11 cellular contexts compared by ENCODE assay signal in genomic region chr9:124503713-124504529, GRCh38. TPM values are rescaled to one million over a fixed set of nuclear protein-coding genes. Genes with fewer than 3 reads are reported as not detected.
DNase-seq lines count a peak whose midpoint lies in the region; ATAC-seq and TF ChIP-seq lines count a peak whose summit lies in the region.
"Had no signal": no experiment of that assay in that cellular context is flagged by ENCODE, and none has a peak within 500 bp of the region (broad histone marks: within the 10 kb centered on the region; RNA-seq: fewer than 3 reads in every experiment).

No MANE protein-coding gene starts in this region.

- H3K9ac ChIP-seq in BLaER1 (no peak overlapping the region), GM23248 (no peak overlapping the region)

- WGBS in GM23248 (ENCODE audit: low coverage in 1 of 2, low lambda C conversion rate in 2 of 2, missing lambda C conversion rate in 2 of 2), 2 experiments, result 2 to 4% methylated on average over 46 to 56 of the region's 76 CpGs

- H3K9me3 ChIP-seq in BLaER1 (no peaks in the 10 kb centered on the region; the same call in 1 of the 2 replicates), GM23248 (ENCODE audit: low read depth) (no peaks in the 10 kb centered on the region)
- H3K9me3 ChIP-seq: body of pancreas had no signal

- peak; percentile 32 for DNase-seq in GM23248
- no peak for DNase-seq in nephron progenitor cell
- no peak for DNase-seq in NOMO-1 (lab: John Stamatoyannopoulos, UW; ENCODE audit: unreplicated experiment in 2 of 2)
- DNase-seq: body of pancreas, NCI-H1694 treated with DMSO at 0.1 percent for 48 hours had no signal

- in situ Hi-C loops in GM23248 (cut with MboI), result no loop called here

- H3K79me2 ChIP-seq in GM23248 (ENCODE audit: insufficient read depth), result no peaks in the 10 kb centered on the region

- H3K4me2 ChIP-seq in BLaER1 (peak overlapping the region; percentile 26), GM23248 (ENCODE audit: unreplicated experiment) (no peak overlapping the region)

- no peak for TF ChIP-seq CTCF in brain (conservative IDR thresholded peaks at IDR 0.05)
- TF ChIP-seq CTCF in nephron progenitor cell (IDR thresholded peaks at IDR 0.05), result no peak

- H4K20me1 ChIP-seq in BLaER1 (peaks cover 16% of the 10 kb centered on the region; the same call in 1 of the 2 replicates), GM23248 (ENCODE audit: insufficient read depth) (no peaks in the 10 kb centered on the region)

- no peaks in the 10 kb centered on the region for H3F3A ChIP-seq in GM23248 (ENCODE audit: insufficient read depth)

- ATAC-seq in HG03175 (IDR thresholded peaks at IDR 0.05; ENCODE audit: unreplicated experiment) (no peak), HG03520 (IDR thresholded peaks at IDR 0.05; ENCODE audit: unreplicated experiment) (no peak), GM18870 (IDR thresholded peaks at IDR 0.05; ENCODE audit: unreplicated experiment) (no peak)
- ATAC-seq: body of pancreas had no signal

- H3K27me3 Mint-ChIP-seq in brain (peaks cover 86% of the 10 kb centered on the region), nephron progenitor cell (ENCODE audit: low read depth, poor library complexity) (peaks cover 80% of the 10 kb centered on the region)

- peaks cover 0 to 6% (median 0%) of the 10 kb centered on the region in 5 experiments for H3K9me3 Mint-ChIP-seq in brain
- H3K9me3 Mint-ChIP-seq in nephron progenitor cell, result no peaks in the 10 kb centered on the region

- H3K27me3 ChIP-seq in BLaER1, result peaks cover 66% of the 10 kb centered on the region
- peaks cover 50% of the 10 kb centered on the region for H3K27me3 ChIP-seq in GM23248 (replicated peaks; ENCODE audit: insufficient read depth)

- H3K4me1 Mint-ChIP-seq in brain, result peaks cover 7% of the 10 kb centered on the region
- peaks cover 17% of the 10 kb centered on the region for H3K4me1 Mint-ChIP-seq in nephron progenitor cell

- 0 out of 2 replicates have a peak, but pooled peaks cover 5% of the 10 kb centered on the region for H3K4me1 ChIP-seq in BLaER1
- H3K4me1 ChIP-seq in GM23248 (ENCODE audit: insufficient read depth), result no peaks in the 10 kb centered on the region

- H3K4me3 Mint-ChIP-seq in brain (peak overlapping the region; percentile 76 to 83 (median 81)), nephron progenitor cell (peak overlapping the region; percentile 87)

- H2AFZ ChIP-seq in GM23248, result peak overlapping the region; percentile 1; the same call in 1 of the 2 replicates

- H3K36me3 Mint-ChIP-seq in brain (no peaks in the 10 kb centered on the region), nephron progenitor cell (ENCODE audit: low read depth) (no peaks in the 10 kb centered on the region)

- no peaks in the 10 kb centered on the region for H3K36me3 ChIP-seq in BLaER1
- no peaks in the 10 kb centered on the region for H3K36me3 ChIP-seq in GM23248 (ENCODE audit: low read depth)

- H3K9me2 ChIP-seq in GM23248 (ENCODE audit: insufficient read depth), result no peaks in the 10 kb centered on the region

- H3K27ac Mint-ChIP-seq in brain (peak overlapping the region in 1 of 5 experiments; percentile 35), nephron progenitor cell (no peak overlapping the region)

- H3K4me3 ChIP-seq in BLaER1 (peak overlapping the region; percentile 45), GM23248 (no peak overlapping the region)
- H3K4me3 ChIP-seq: body of pancreas had no signal

- H3K27ac ChIP-seq in BLaER1, result no peak overlapping the region
- H3K27ac ChIP-seq in GM23248, result no peak overlapping the region
- H3K27ac ChIP-seq: body of pancreas had no signal

RNA-seq across cellular contexts. Expression of gene NR5A1, which starts 3.3 kb away (rescaled TPM):
- not detected in 2 replicates for total RNA-seq in GM23248 (2014; rRNA removed; shearing (Covaris generic))
- polyA plus RNA-seq in GM23248 (2016; fragmentation: Nextera tagmentation; extraction: Ambion mirVana), result not detected in 2 replicates
- polyA plus RNA-seq in brain (ENCODE audit: insufficient read depth, low read depth, low replicate concordance), result not detected
- total RNA-seq: body of pancreas, skeletal muscle tissue had no signal

RNA-seq across cellular contexts. Expression of gene ADGRD2, which starts 53.7 kb away (rescaled TPM):
- total RNA-seq in GM23248 (2014; rRNA removed; shearing (Covaris generic)), result not detected in 2 replicates
- polyA plus RNA-seq in GM23248 (2016; fragmentation: Nextera tagmentation; extraction: Ambion mirVana) (not detected in 2 replicates), brain (ENCODE audit: insufficient read depth, low read depth, low replicate concordance) (5.0 TPM)
- total RNA-seq: body of pancreas, skeletal muscle tissue had no signal
